ENCODE assay signal across 7 cellular contexts in the genomic region with DNA sequence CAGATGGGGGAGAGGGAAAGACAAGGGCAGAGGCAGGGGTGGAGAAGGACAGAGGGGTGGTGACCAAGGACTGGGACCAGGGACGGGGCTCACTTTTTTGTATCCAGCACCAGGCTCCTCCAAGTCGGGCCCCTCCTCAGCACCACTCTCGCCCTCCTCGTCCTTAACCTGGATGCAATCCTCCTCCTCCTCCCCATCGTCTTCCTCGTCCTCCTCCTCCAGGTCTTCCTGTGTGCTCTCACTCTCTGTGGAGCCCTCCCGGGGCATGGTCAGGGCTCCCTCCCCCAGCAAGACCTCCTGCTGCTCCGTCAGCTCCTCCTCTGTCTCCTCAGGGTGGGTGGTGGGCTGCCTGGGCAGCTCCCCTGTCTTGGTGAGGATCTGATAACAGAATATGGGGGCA. TPM values are rescaled to one million over a fixed set of nuclear protein-coding genes. Genes with fewer than 3 reads are reported as not detected.
DNase-seq lines count a peak whose midpoint lies in the region; ATAC-seq and TF ChIP-seq lines count a peak whose summit lies in the region.
"Had no signal": no experiment of that assay in that cellular context is flagged by ENCODE, and none has a peak within 500 bp of the region (broad histone marks: within the 10 kb centered on the region; RNA-seq: fewer than 3 reads in every experiment).

No MANE protein-coding gene starts in this region.

- peak overlapping the region; percentile 56 for H3K4me3 ChIP-seq in HUES6 (ENCODE audit: low read depth, low read length)
- H3K4me3 ChIP-seq in brain microvascular endothelial cell (ENCODE audit: low read depth, low read length): peak overlapping the region; percentile 22
- no peak overlapping the region for H3K4me3 ChIP-seq in mucosa of descending colon

- DNase-seq in brain microvascular endothelial cell (no peak), osteocyte (ENCODE audit: extremely low spot score, unreplicated experiment) (no peak), mucosa of descending colon (no peak)

- H3K27ac ChIP-seq in HUES6 (ENCODE audit: low read depth, low read length): peak overlapping the region; percentile 48; the same call in 1 of the 2 replicates
- H3K27ac ChIP-seq in brain microvascular endothelial cell: peak overlapping the region; percentile 37
- H3K27ac ChIP-seq: parathyroid adenoma had no signal

- H3K9me3 ChIP-seq in HUES6 (ENCODE audit: control insufficient read depth, insufficient read depth, low read depth, low read length) (no peaks in the 10 kb centered on the region), mucosa of descending colon (no peaks in the 10 kb centered on the region)

- TF ChIP-seq CTCF in brain microvascular endothelial cell (IDR thresholded peaks at IDR 0.05; ENCODE audit: low read depth, low read length, missing control alignments) (no peak), osteocyte (IDR thresholded peaks at IDR 0.05) (no peak), mucosa of descending colon (IDR thresholded peaks at IDR 0.05) (no peak)

- H3K36me3 ChIP-seq in HUES6 (ENCODE audit: control insufficient read depth, insufficient read depth, low read length) (peaks cover 51% of the 10 kb centered on the region), brain microvascular endothelial cell (replicated peaks) (no peaks in the 10 kb centered on the region), mucosa of descending colon (ENCODE audit: low read depth) (no peaks in the 10 kb centered on the region)

- ATAC-seq in mucosa of descending colon (no peak), HG02759 (IDR thresholded peaks at IDR 0.05; ENCODE audit: unreplicated experiment) (no peak), HG02678 (IDR thresholded peaks at IDR 0.05; ENCODE audit: unreplicated experiment) (no peak)

- no peaks in the 10 kb centered on the region for H3K9me3 Mint-ChIP-seq in osteocyte (ENCODE audit: unreplicated experiment)

- intact Hi-C loops in mucosa of descending colon (cut with DNase I, micrococcal nuclease): no loop called here

- H3K4me1 ChIP-seq in HUES6 (ENCODE audit: control insufficient read depth, insufficient read depth, low read length): peaks cover 42% of the 10 kb centered on the region
- H3K4me1 ChIP-seq in mucosa of descending colon (ENCODE audit: low read depth): peaks cover 3% of the 10 kb centered on the region
- H3K4me1 ChIP-seq: parathyroid adenoma had no signal

- no peak overlapping the region for H3K4me3 Mint-ChIP-seq in osteocyte (ENCODE audit: unreplicated experiment)

- peak overlapping the region; percentile 79 for H3K27ac Mint-ChIP-seq in osteocyte (ENCODE audit: unreplicated experiment)

- no peaks in the 10 kb centered on the region for H3K27me3 Mint-ChIP-seq in osteocyte (ENCODE audit: unreplicated experiment)

- H3K27me3 ChIP-seq in HUES6 (ENCODE audit: control insufficient read depth, insufficient read depth, low read length): no peaks in the 10 kb centered on the region
- H3K27me3 ChIP-seq in brain microvascular endothelial cell (replicated peaks): no peaks in the 10 kb centered on the region

- peaks cover 22% of the 10 kb centered on the region for H3K36me3 Mint-ChIP-seq in osteocyte (ENCODE audit: unreplicated experiment)

- peaks cover 21% of the 10 kb centered on the region for H3K4me1 Mint-ChIP-seq in osteocyte (ENCODE audit: unreplicated experiment)

- in situ Hi-C loops in brain microvascular endothelial cell (cut with HindIII; ENCODE audit: low pct_ligation_motif_present, low sequenced_read_pairs): no loop called here

- H3K9ac ChIP-seq in HUES6 (ENCODE audit: low read length): peak overlapping the region; percentile 79
- H3K9ac ChIP-seq: parathyroid adenoma had no signal

RNA-seq across cellular contexts. Expression of gene G6PC3, which starts 16.8 kb away (rescaled TPM):
- 60.3 TPM in 2 replicates for total RNA-seq in osteocyte
- 10 to 100 TPM; 29.5 to 48.1 (median 30.0) TPM for total RNA-seq in mucosa of descending colon

RNA-seq across cellular contexts. Expression of gene LSM12, which starts 20.8 kb away (rescaled TPM):
- total RNA-seq in osteocyte: 49.3 and 49.5 TPM in 2 replicates
- 10 to 100 TPM; 45.1 to 63.5 (median 48.2) TPM for total RNA-seq in mucosa of descending colon

RNA-seq across cellular contexts. Expression of gene HDAC5, which starts 36.1 kb away (rescaled TPM):
- total RNA-seq in osteocyte (42.0 and 44.4 TPM in 2 replicates), mucosa of descending colon (10 to 100 TPM; 18.9 to 48.3 (median 32.4) TPM)

RNA-seq across cellular contexts. Expression of gene HROB, which starts 54.4 kb away (rescaled TPM):
- total RNA-seq in osteocyte (2.2 and 2.3 TPM in 2 replicates), mucosa of descending colon (1 to 10 TPM; 1.5 to 3.0 (median 1.8) TPM)
